11 cellular contexts compared by ENCODE assay signal in genomic region chr1:31376374-31377134, GRCh38. TPM values are rescaled to one million over a fixed set of nuclear protein-coding genes. Genes with fewer than 3 reads are reported as not detected.
DNase-seq lines count a peak whose midpoint lies in the region; ATAC-seq and TF ChIP-seq lines count a peak whose summit lies in the region.
"Had no signal": no experiment of that assay in that cellular context is flagged by ENCODE, and none has a peak within 500 bp of the region (broad histone marks: within the 10 kb centered on the region; RNA-seq: fewer than 3 reads in every experiment).

No MANE protein-coding gene starts in this region.

- peaks cover 10% of the 10 kb centered on the region for H3K4me1 Mint-ChIP-seq in activated T-helper 17 cell treated with anti-CD3 and anti-CD28 coated beads, Interleukin-2, amount 50 U/mL, for 72 hours

- H3K9me3 ChIP-seq in tibial nerve: no peaks in the 10 kb centered on the region

- TF ChIP-seq CTCF in GM13976 (IDR thresholded peaks at IDR 0.05; ENCODE audit: borderline replicate concordance, control extremely low read depth, extremely low read depth, insufficient read depth, missing control alignments) (no peak), tibial nerve (IDR thresholded peaks at IDR 0.05) (no peak)

- H3K36me3 ChIP-seq in tibial nerve: no peaks in the 10 kb centered on the region

- DNase-seq in ACHN (peak; percentile 79), HS-27A (ENCODE audit: low read depth) (peak; percentile 71), anterior cingulate cortex (lab: John Stamatoyannopoulos, UW) (peak in 57 of 58 donors; percentile 25 to 97 (median 84)), iris pigment epithelial cell (ENCODE audit: low read depth) (peak; percentile 92), GM13976 (ENCODE audit: low spot score) (no peak), tibial nerve (ENCODE audit: low spot score in 2 of 2) (no peak)
- DNase-seq: effector memory CD8-positive, alpha-beta T cell; stimulated activated CD4-positive, alpha-beta T cell treated with anti-CD3 and anti-CD28 coated beads, Interleukin-2, amount 100 ng/mL, for 24 hours had no signal

- H3K4me1 ChIP-seq in tibial nerve: peaks cover 0 to 31% (median 16%) of the 10 kb centered on the region in 4 donors

- H3K4me3 ChIP-seq in tibial nerve: no peak overlapping the region

- H3K9me3 Mint-ChIP-seq in activated T-helper 17 cell treated with anti-CD3 and anti-CD28 coated beads, Interleukin-2, amount 50 U/mL, for 72 hours: no peaks in the 10 kb centered on the region
- H3K9me3 Mint-ChIP-seq: effector memory CD8-positive, alpha-beta T cell had no signal

- TF ChIP-seq POLR2A in tibial nerve (IDR thresholded peaks at IDR 0.05): no peak

- no peak overlapping the region for H3K27ac Mint-ChIP-seq in activated T-helper 17 cell treated with anti-CD3 and anti-CD28 coated beads, Interleukin-2, amount 50 U/mL, for 72 hours
- H3K27ac Mint-ChIP-seq: effector memory CD8-positive, alpha-beta T cell had no signal

- H3K27me3 Mint-ChIP-seq in activated T-helper 17 cell treated with anti-CD3 and anti-CD28 coated beads, Interleukin-2, amount 50 U/mL, for 72 hours: peaks cover 8% of the 10 kb centered on the region

- no peak for TF ChIP-seq EP300 in tibial nerve (IDR thresholded peaks at IDR 0.05)

- H3K36me3 Mint-ChIP-seq in activated T-helper 17 cell treated with anti-CD3 and anti-CD28 coated beads, Interleukin-2, amount 50 U/mL, for 72 hours (ENCODE audit: low read depth): no peaks in the 10 kb centered on the region

- 56 to 60% methylated on average over 8 of the region's 8 CpGs for WGBS in tibial nerve, 2 donors

- no peaks in the 10 kb centered on the region for H3K27me3 ChIP-seq in tibial nerve

- ATAC-seq in activated T-helper 17 cell treated with anti-CD3 and anti-CD28 coated beads, Interleukin-2, amount 50 U/mL, for 72 hours (replicated peaks): no peak
- ATAC-seq in GM18858 (IDR thresholded peaks at IDR 0.05; ENCODE audit: unreplicated experiment): no peak
- ATAC-seq: effector memory CD8-positive, alpha-beta T cell had no signal

- no peak overlapping the region for H3K4me3 Mint-ChIP-seq in activated T-helper 17 cell treated with anti-CD3 and anti-CD28 coated beads, Interleukin-2, amount 50 U/mL, for 72 hours
- H3K4me3 Mint-ChIP-seq: effector memory CD8-positive, alpha-beta T cell had no signal

- H3K27ac ChIP-seq in tibial nerve: no peak overlapping the region

- in situ Hi-C loops in ACHN (cut with HindIII; ENCODE audit: low pct_ligation_motif_present, low pct_unique_long_range_greater_than_20kb, low sequenced_read_pairs): no loop called here
- in situ Hi-C loops in GM13976 (cut with MboI; ENCODE audit: low sequenced_read_pairs, unreplicated experiment): no loop called here

RNA-seq across cellular contexts. Expression of gene FABP3, which starts 3.7 kb away (rescaled TPM):
- total RNA-seq in activated T-helper 17 cell treated with anti-CD3 and anti-CD28 coated beads, Interleukin-2, amount 50 U/mL, for 72 hours: not detected
- 1 to 10 TPM in 3 of 4 donors, under 1 TPM in 1; 0.98 to 8.1 (median 3.4) TPM for total RNA-seq in tibial nerve
- total RNA-seq: SK-MEL-5 had no signal

RNA-seq across cellular contexts. Expression of gene SERINC2, which starts 36.5 kb away (rescaled TPM):
- under 1 TPM in 1 of 2 donors, not detected in 1; 0.13 TPM for total RNA-seq in activated T-helper 17 cell treated with anti-CD3 and anti-CD28 coated beads, Interleukin-2, amount 50 U/mL, for 72 hours
- total RNA-seq in tibial nerve: 1 to 10 TPM in 3 of 4 donors, under 1 TPM in 1; 0.42 to 4.3 (median 2.3) TPM

Comparison
In these comparisons a context has a peak if more than half of its experiments do, and no peak if none do; other contexts are left out.
1. DNase-seq: peak in ACHN (single experiment), HS-27A (single experiment), anterior cingulate cortex (57 of 58) and iris pigment epithelial cell (single experiment); none in GM13976 (single experiment) and tibial nerve (0 of 2).